26 cellular contexts compared by ENCODE assay signal in the genomic region with DNA sequence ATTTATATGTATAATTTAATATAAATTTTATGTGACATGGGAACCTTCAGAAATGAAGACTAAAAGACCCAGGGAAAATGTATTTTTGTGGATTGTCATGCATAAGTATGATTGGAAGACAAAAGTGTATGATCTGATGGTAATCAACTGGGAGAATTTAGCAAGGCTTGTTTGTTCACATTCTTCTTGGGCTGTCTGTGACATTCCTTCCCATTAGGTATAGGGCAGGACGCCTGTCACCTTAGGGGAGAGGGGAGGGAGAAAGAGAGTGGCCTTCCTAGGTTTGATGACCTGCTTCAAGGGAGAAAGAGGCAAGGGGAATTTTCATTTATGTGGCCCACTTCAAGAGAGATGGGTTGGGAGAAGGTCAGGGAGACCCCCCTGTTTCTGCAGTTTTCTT.
"Had no signal": no experiment of that assay in that cellular context is flagged by ENCODE, and none has a peak within 500 bp of the region (broad histone marks: within the 10 kb centered on the region; RNA-seq: fewer than 3 reads in every experiment).

No MANE protein-coding gene starts in this region.

- ATAC-seq: activated CD4-positive, alpha-beta T cell treated with anti-CD3 and anti-CD28 coated beads for 36 hours; effector memory CD8-positive, alpha-beta T cell; sciatic nerve; stimulated activated naive B cell treated with anti-CD40 and anti-IgM and Interleukin-4, amounts not matched to agents 10 μg/mL and 1 μg/mL and 100 μg/mL, for 72 hours; upper lobe of right lung had no signal

- H3K4me3 ChIP-seq: adrenal gland, dorsolateral prefrontal cortex, esophagus muscularis mucosa, hepatocyte, left ventricle myocardium inferior, thoracic aorta, upper lobe of right lung had no signal

- H3K27me3 ChIP-seq: adrenal gland, dorsolateral prefrontal cortex, esophagus muscularis mucosa, hepatocyte, upper lobe of right lung had no signal

- H3K27ac ChIP-seq: adrenal gland, dorsolateral prefrontal cortex, esophagus muscularis mucosa, hepatocyte, left ventricle myocardium inferior, thoracic aorta, upper lobe of right lung had no signal

- H3K9me3 ChIP-seq: adrenal gland, esophagus muscularis mucosa, SK-N-SH, thoracic aorta, upper lobe of right lung had no signal

- H3K4me1 Mint-ChIP-seq: activated B cell treated with CpG ODN at 0.5 μM for 24 hours; activated naive CD4-positive, alpha-beta T cell treated with anti-CD3 and anti-CD28 coated beads, Interleukin-2, amount 10 ng/mL, durations not matched to agents 7 days and 5 days; stimulated activated naive B cell treated with anti-CD40 and anti-IgM and Interleukin-4, amounts not matched to agents 10 μg/mL and 1 μg/mL and 100 μg/mL, for 72 hours had no signal

- DNase-seq: activated B cell treated with CpG ODN at 0.5 μM for 24 hours; activated CD4-positive, alpha-beta T cell treated with anti-CD3 and anti-CD28 coated beads for 36 hours; activated CD4-positive, alpha-beta T cell treated with anti-CD3 and anti-CD28 coated beads, Interleukin-2, amount 50 U/mL, for 4 hours; activated CD8-positive, alpha-beta memory T cell treated with anti-CD3 and anti-CD28 coated beads for 24 hours; activated CD8-positive, alpha-beta memory T cell treated with anti-CD3 and anti-CD28 coated beads, Interleukin-2, amount 50 U/mL, for 4 hours; activated naive CD4-positive, alpha-beta T cell treated with anti-CD3 and anti-CD28 coated beads, Interleukin-2, amount 10 ng/mL, durations not matched to agents 7 days and 5 days; activated T-cell treated with anti-CD3 and anti-CD28 coated beads, Interleukin-2, amount 50 U/mL, for 48 hours; adrenal gland; dorsolateral prefrontal cortex; effector memory CD8-positive, alpha-beta T cell; glutamatergic neuron; left ventricle myocardium inferior; posterior cingulate gyrus; SK-N-SH; small intestine; stimulated activated CD4-positive, alpha-beta T cell treated with anti-CD3 and anti-CD28 coated beads, Interleukin-15, amount 100 ng/mL, for 24 hours; stimulated activated CD4-positive, alpha-beta T cell treated with anti-CD3 and anti-CD28 coated beads, Interleukin-2, amount 100 ng/mL, for 48 hours; stimulated activated CD8-positive, alpha-beta memory T cell treated with anti-CD3 and anti-CD28 coated beads, Interleukin-4, amount 100 ng/mL, for 48 hours; stimulated activated naive B cell treated with anti-CD40 and anti-IgM and Interleukin-4, amounts not matched to agents 10 μg/mL and 1 μg/mL and 100 μg/mL, for 72 hours; T-helper 9 cell; upper lobe of right lung had no signal

- H3K27ac Mint-ChIP-seq: activated B cell treated with CpG ODN at 0.5 μM for 24 hours; activated naive CD4-positive, alpha-beta T cell treated with anti-CD3 and anti-CD28 coated beads, Interleukin-2, amount 10 ng/mL, durations not matched to agents 7 days and 5 days; stimulated activated naive B cell treated with anti-CD40 and anti-IgM and Interleukin-4, amounts not matched to agents 10 μg/mL and 1 μg/mL and 100 μg/mL, for 72 hours had no signal

- H3K4me1 ChIP-seq: adrenal gland, esophagus muscularis mucosa, left ventricle myocardium inferior had no signal

- H3K9me3 Mint-ChIP-seq: activated B cell treated with CpG ODN at 0.5 μM for 24 hours; central memory CD8-positive, alpha-beta T cell; effector memory CD8-positive, alpha-beta T cell; stimulated activated naive B cell treated with anti-CD40 and anti-IgM and Interleukin-4, amounts not matched to agents 10 μg/mL and 1 μg/mL and 100 μg/mL, for 72 hours had no signal

- H3K27me3 Mint-ChIP-seq: activated B cell treated with CpG ODN at 0.5 μM for 24 hours; activated CD4-positive, alpha-beta T cell treated with anti-CD3 and anti-CD28 coated beads for 36 hours; activated naive CD4-positive, alpha-beta T cell treated with anti-CD3 and anti-CD28 coated beads, Interleukin-2, amount 10 ng/mL, durations not matched to agents 7 days and 5 days; central memory CD8-positive, alpha-beta T cell; effector memory CD8-positive, alpha-beta T cell; stimulated activated naive B cell treated with anti-CD40 and anti-IgM and Interleukin-4, amounts not matched to agents 10 μg/mL and 1 μg/mL and 100 μg/mL, for 72 hours had no signal

- H3K4me3 Mint-ChIP-seq: activated B cell treated with CpG ODN at 0.5 μM for 24 hours; activated CD4-positive, alpha-beta T cell treated with anti-CD3 and anti-CD28 coated beads for 36 hours; activated naive CD4-positive, alpha-beta T cell treated with anti-CD3 and anti-CD28 coated beads, Interleukin-2, amount 10 ng/mL, durations not matched to agents 7 days and 5 days; central memory CD8-positive, alpha-beta T cell; effector memory CD8-positive, alpha-beta T cell; stimulated activated naive B cell treated with anti-CD40 and anti-IgM and Interleukin-4, amounts not matched to agents 10 μg/mL and 1 μg/mL and 100 μg/mL, for 72 hours had no signal
